In the genomic region with DNA sequence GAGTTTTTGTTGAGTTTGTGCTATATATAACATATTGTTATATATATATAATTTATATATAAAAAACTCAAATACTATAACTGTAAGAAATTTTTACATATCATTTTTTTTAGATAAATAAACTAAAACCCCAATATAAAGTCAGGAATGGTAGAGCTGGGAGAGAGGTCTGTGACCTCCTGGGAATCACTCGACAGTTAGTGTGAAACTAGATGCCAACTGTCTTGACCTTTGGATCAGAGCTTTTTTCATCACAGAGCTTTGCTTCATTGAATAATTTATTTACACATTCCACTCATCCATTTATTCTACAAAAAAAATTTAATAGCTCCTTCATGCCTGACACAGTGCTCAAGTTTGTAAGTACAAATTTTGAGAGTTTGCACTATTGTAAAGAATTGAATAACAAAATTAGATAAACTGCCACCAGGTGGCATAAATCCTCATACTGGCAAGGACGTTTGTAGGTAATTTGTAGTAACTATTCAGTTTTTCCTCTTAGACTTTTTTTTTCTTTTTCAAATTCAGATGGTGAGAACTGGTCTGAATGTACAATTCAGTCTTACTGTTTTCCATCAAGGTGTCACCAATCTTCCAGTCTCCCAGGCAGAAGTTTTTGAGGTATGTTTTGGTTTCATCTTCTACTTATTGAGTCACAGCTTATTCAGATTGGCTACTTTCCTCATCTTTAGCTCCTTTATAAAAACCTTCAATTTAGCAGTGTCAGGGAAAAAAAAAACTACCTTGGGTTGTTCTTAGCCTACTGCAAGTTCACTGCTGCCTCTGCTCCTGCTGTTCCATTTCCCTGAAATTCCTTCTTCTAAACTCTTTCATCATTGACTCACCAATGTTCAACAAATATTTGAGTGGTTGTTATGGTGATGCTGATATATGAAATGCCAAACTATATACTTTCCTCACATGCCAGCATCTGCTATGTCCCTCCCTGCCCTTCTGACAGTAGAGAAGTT, we compare ENCODE assay signal across 10 cellular contexts. TPM values are rescaled to one million over a fixed set of nuclear protein-coding genes. Genes with fewer than 3 reads are reported as not detected.
DNase-seq lines count a peak whose midpoint lies in the region; ATAC-seq and TF ChIP-seq lines count a peak whose summit lies in the region.
"Had no signal": no experiment of that assay in that cellular context is flagged by ENCODE, and none has a peak within 500 bp of the region (broad histone marks: within the 10 kb centered on the region; RNA-seq: fewer than 3 reads in every experiment).

No MANE protein-coding gene starts in this region.

- no peak overlapping the region for H3K27ac Mint-ChIP-seq in CD8-positive, alpha-beta T cell
- no peak overlapping the region for H3K27ac Mint-ChIP-seq in H9
- H3K27ac Mint-ChIP-seq: naive thymus-derived CD8-positive, alpha-beta T cell had no signal

- H2AK5ac ChIP-seq in H9 (ENCODE audit: insufficient read length, low read length) (no peak overlapping the region), neuronal stem cell (ENCODE audit: low read depth, low read length) (no peak overlapping the region)

- intact Hi-C loops in CD8-positive, alpha-beta T cell (cut with DNase I, micrococcal nuclease), result loop anchor here (1.0 to 5.0 kb wide), 7 partner anchors 144 to 1399 kb away; a partner anchor contains a TSS
- intact Hi-C loops in OCI-LY7 (cut with micrococcal nuclease; ENCODE audit: unreplicated experiment), result loop anchor here (2.0 to 10.0 kb wide), 4 partner anchors 139 to 1064 kb away; no protein-coding TSS in a partner anchor

- H3K18ac ChIP-seq in H9 (ENCODE audit: insufficient read length, low read depth, low read length) (no peak overlapping the region), neuronal stem cell (ENCODE audit: low read length) (no peak overlapping the region)

- H2AFZ ChIP-seq in H9 (ENCODE audit: low read length) (no peak overlapping the region), OCI-LY7 (ENCODE audit: low read length) (no peak overlapping the region), neuronal stem cell (ENCODE audit: low read length) (no peak overlapping the region)

- no peak overlapping the region for H3K56ac ChIP-seq in H9 (ENCODE audit: insufficient read length, low read depth, low read length)

- no peaks in the 10 kb centered on the region for H3K23me2 ChIP-seq in H9 (ENCODE audit: insufficient read length, low read depth, low read length, poor library complexity, severe bottlenecking)

- no peak for ATAC-seq in CD8-positive, alpha-beta T cell
- ATAC-seq in HG02623 (IDR thresholded peaks at IDR 0.05; ENCODE audit: unreplicated experiment) (no peak), GM18519 (IDR thresholded peaks at IDR 0.05; ENCODE audit: low FRiP score, unreplicated experiment) (no peak)
- ATAC-seq: naive thymus-derived CD8-positive, alpha-beta T cell had no signal

- no peak overlapping the region for H3K4ac ChIP-seq in H9 (ENCODE audit: low read depth, low read length)
- no peak overlapping the region for H3K4ac ChIP-seq in neuronal stem cell (ENCODE audit: low read length)

- no peaks in the 10 kb centered on the region for H3K79me1 ChIP-seq in H9 (ENCODE audit: insufficient read depth, low read depth, low read length, poor library complexity, severe bottlenecking)
- H3K79me1 ChIP-seq in neuronal stem cell (ENCODE audit: low read depth, low read length), result no peaks in the 10 kb centered on the region

- no peak overlapping the region for H3K27ac ChIP-seq in CD8-positive, alpha-beta T cell (ENCODE audit: low read depth, low read length)
- H3K27ac ChIP-seq in H9 (ENCODE audit: insufficient read length, low read depth, low read length) (no peak overlapping the region), OCI-LY7 (ENCODE audit: low read depth, low read length, poor library complexity, severe bottlenecking) (no peak overlapping the region), neuronal stem cell (replicated peaks; ENCODE audit: low read length) (no peak overlapping the region)
- H3K27ac ChIP-seq: SJCRH30 had no signal

- no peak overlapping the region for H3K4me3 ChIP-seq in CD8-positive, alpha-beta T cell (ENCODE audit: low read depth, low read length)
- H3K4me3 ChIP-seq in OCI-LY7 (ENCODE audit: low read depth, low read length, poor library complexity, severe bottlenecking) (no peak overlapping the region), epithelial cell of proximal tubule (ENCODE audit: low read depth, low read length) (no peak overlapping the region), neuronal stem cell (ENCODE audit: low read length in 2 of 2) (no peak overlapping the region)
- H3K4me3 ChIP-seq: SJCRH30 had no signal

- H2BK5ac ChIP-seq in H9 (ENCODE audit: insufficient read length, low read length) (no peak overlapping the region), neuronal stem cell (ENCODE audit: low read length) (no peak overlapping the region)

- H3K4me3 Mint-ChIP-seq in CD8-positive, alpha-beta T cell, result no peak overlapping the region
- H3K4me3 Mint-ChIP-seq in H9, result no peak overlapping the region
- H3K4me3 Mint-ChIP-seq: naive thymus-derived CD8-positive, alpha-beta T cell had no signal

- no peak overlapping the region for H3T11ph ChIP-seq in H9 (ENCODE audit: low read length)

- H3K23ac ChIP-seq in H9 (ENCODE audit: insufficient read length, low read depth, low read length) (no peak overlapping the region), neuronal stem cell (ENCODE audit: low read depth, low read length, poor library complexity) (no peak overlapping the region)

- H3K36me3 ChIP-seq in CD8-positive, alpha-beta T cell (ENCODE audit: insufficient read depth, low read length), result no peaks in the 10 kb centered on the region
- H3K36me3 ChIP-seq in OCI-LY7 (ENCODE audit: insufficient read depth, low read length) (no peaks in the 10 kb centered on the region), neuronal stem cell (replicated peaks in 1 of 2; ENCODE audit: control insufficient read depth in 2 of 2, insufficient read depth in 2 of 2, low read length in 2 of 2) (no peaks in the 10 kb centered on the region)
- H3K36me3 ChIP-seq: SJCRH30 had no signal

- H4K5ac ChIP-seq in H9 (ENCODE audit: insufficient read length, low read depth, low read length), result no peak overlapping the region

- H2BK15ac ChIP-seq in H9 (ENCODE audit: low read depth, low read length), result no peak overlapping the region
- H2BK15ac ChIP-seq in neuronal stem cell (ENCODE audit: low read length), result no peak overlapping the region

- no peaks in the 10 kb centered on the region for H3K9me3 ChIP-seq in CD8-positive, alpha-beta T cell (ENCODE audit: low read length)
- H3K9me3 ChIP-seq in H9 (ENCODE audit: control insufficient read depth, low read depth, low read length), result no peaks in the 10 kb centered on the region
- no peaks in the 10 kb centered on the region for H3K9me3 ChIP-seq in OCI-LY7 (ENCODE audit: low read length)
- H3K9me3 ChIP-seq in neuronal stem cell (replicated peaks in 1 of 2; ENCODE audit: control insufficient read depth in 2 of 2, insufficient read depth in 1 of 2, low read depth in 1 of 2, low read length in 2 of 2), result no peaks in the 10 kb centered on the region
- H3K9me3 ChIP-seq: SJCRH30 had no signal

- POLR2A ChIA-PET in CD8-positive, alpha-beta T cell (lab: Charles Lee), result no interaction called here
- POLR2A ChIA-PET in OCI-LY7 (lab: Charles Lee), result interaction anchor here (0.6 to 1.0 kb wide), 4 partner anchors 26 to 869 kb away, joined by 3 read pairs; no protein-coding TSS in a partner anchor

- no peaks in the 10 kb centered on the region for H3K9me2 ChIP-seq in OCI-LY7 (ENCODE audit: insufficient read depth, low read length)

- no peaks in the 10 kb centered on the region for H3K9me3 Mint-ChIP-seq in CD8-positive, alpha-beta T cell
- H3K9me3 Mint-ChIP-seq in H9, result no peaks in the 10 kb centered on the region
- H3K9me3 Mint-ChIP-seq: naive thymus-derived CD8-positive, alpha-beta T cell had no signal

- no peaks in the 10 kb centered on the region for H3K79me2 ChIP-seq in H9 (ENCODE audit: insufficient read depth, low read length)
- H3K79me2 ChIP-seq in OCI-LY7 (ENCODE audit: insufficient read depth, low read depth, low read length), result no peaks in the 10 kb centered on the region

- DNase-seq in CD8-positive, alpha-beta T cell, result peak in 1 of 7 experiments; percentile 8
- DNase-seq in H9, result no peak
- peak; percentile 36 for DNase-seq in OCI-LY7 (ENCODE audit: low spot score)
- peak; percentile 51 for DNase-seq in epithelial cell of proximal tubule (ENCODE audit: low read depth)
- DNase-seq in neuronal stem cell (ENCODE audit: low spot score), result peak; percentile 12
- no peak for DNase-seq in GF-D8 (lab: John Stamatoyannopoulos, UW)

- no peak overlapping the region for H3K4me2 ChIP-seq in H9 (ENCODE audit: insufficient read depth, insufficient read length, low read length)
- no peak overlapping the region for H3K4me2 ChIP-seq in OCI-LY7 (ENCODE audit: low read length)
- no peak overlapping the region for H3K4me2 ChIP-seq in neuronal stem cell (ENCODE audit: insufficient read depth, low read length, poor library complexity, severe bottlenecking)

- CTCF ChIA-PET in CD8-positive, alpha-beta T cell (lab: Charles Lee), result interaction anchor here (0.7 to 6.4 kb wide), 22 partner anchors 9 to 1016 kb away, joined by 3 to 89 read pairs (median 3); no protein-coding TSS in a partner anchor
- CTCF ChIA-PET in OCI-LY7 (lab: Charles Lee; ENCODE audit: unreplicated experiment), result interaction anchor here (1.0 to 1.2 kb wide), 2 partner anchors 9 to 17 kb away, joined by 3 to 4 read pairs; no protein-coding TSS in a partner anchor

- no peaks in the 10 kb centered on the region for H3K27me3 ChIP-seq in CD8-positive, alpha-beta T cell (ENCODE audit: insufficient read depth, low read length)
- H3K27me3 ChIP-seq in H9 (ENCODE audit: insufficient read depth, low read length) (no peaks in the 10 kb centered on the region), neuronal stem cell (ENCODE audit: control insufficient read depth in 3 of 3, insufficient read depth in 3 of 3, low read depth in 1 of 3, low read length in 3 of 3) (no peaks in the 10 kb centered on the region)
- H3K27me3 ChIP-seq: SJCRH30 had no signal

- BruUV-seq in OCI-LY7 (replicated peaks; lab: Mats Ljungman, UMichigan), result no TSS peak

- no peaks in the 10 kb centered on the region for H3K36me3 Mint-ChIP-seq in CD8-positive, alpha-beta T cell
- H3K36me3 Mint-ChIP-seq in H9 (ENCODE audit: insufficient read depth in 1 of 3, low read depth in 3 of 3), result no peaks in the 10 kb centered on the region
- H3K36me3 Mint-ChIP-seq: naive thymus-derived CD8-positive, alpha-beta T cell had no signal

- peak; percentile 68 for TF ChIP-seq CTCF in CD8-positive, alpha-beta T cell (IDR thresholded peaks at IDR 0.05)
- TF ChIP-seq CTCF in H9 (conservative IDR thresholded peaks at IDR 0.05) (peak; percentile 80), OCI-LY7 (conservative IDR thresholded peaks at IDR 0.05; ENCODE audit: low read length) (peak; percentile 86), epithelial cell of proximal tubule (conservative IDR thresholded peaks at IDR 0.05; ENCODE audit: low read depth, low read length) (peak; percentile 62)

- no peaks in the 10 kb centered on the region for H3K4me1 Mint-ChIP-seq in CD8-positive, alpha-beta T cell (ENCODE audit: low read depth)
- peaks cover 0 to 3% of the 10 kb centered on the region in 2 experiments; a peak in 2 of 4 replicates for H3K4me1 Mint-ChIP-seq in H9

- no peak overlapping the region for H4K8ac ChIP-seq in H9 (replicated peaks; ENCODE audit: insufficient read length, low read depth, low read length)
- H4K8ac ChIP-seq in neuronal stem cell (ENCODE audit: low read depth, low read length), result no peak overlapping the region

- H2BK120ac ChIP-seq in H9 (ENCODE audit: low read depth, low read length, poor library complexity, severe bottlenecking) (no peak overlapping the region), neuronal stem cell (ENCODE audit: low read depth, low read length) (no peak overlapping the region)

- no peaks in the 10 kb centered on the region for H3K4me1 ChIP-seq in CD8-positive, alpha-beta T cell (ENCODE audit: insufficient read depth, low read length)
- H3K4me1 ChIP-seq in H9 (ENCODE audit: insufficient read depth, low read length) (no peaks in the 10 kb centered on the region), OCI-LY7 (ENCODE audit: insufficient read depth, low read length, poor library complexity, severe bottlenecking) (no peaks in the 10 kb centered on the region), neuronal stem cell (ENCODE audit: control insufficient read depth in 2 of 2, insufficient read depth in 1 of 2, low read depth in 1 of 2, low read length in 2 of 2) (peaks cover 0 to 2% of the 10 kb centered on the region in 2 donors)
- H3K4me1 ChIP-seq: SJCRH30 had no signal

- H3K9ac ChIP-seq in H9 (ENCODE audit: extremely low read depth, insufficient read length, low read length), result no peak overlapping the region
- no peak overlapping the region for H3K9ac ChIP-seq in neuronal stem cell (ENCODE audit: low read depth, low read length, poor library complexity)

- H2BK12ac ChIP-seq in H9 (ENCODE audit: insufficient read length, low read depth, low read length) (no peak overlapping the region), neuronal stem cell (ENCODE audit: low read length) (no peak overlapping the region)

- H4K91ac ChIP-seq in H9 (ENCODE audit: insufficient read length, low read depth, low read length), result no peak overlapping the region
- no peak overlapping the region for H4K91ac ChIP-seq in neuronal stem cell (ENCODE audit: low read depth, low read length, poor library complexity)

- peaks cover 12% of the 10 kb centered on the region for H3K27me3 Mint-ChIP-seq in CD8-positive, alpha-beta T cell (ENCODE audit: low read depth)
- no peaks in the 10 kb centered on the region for H3K27me3 Mint-ChIP-seq in H9 (ENCODE audit: low read depth)

- H4K20me1 ChIP-seq in H9 (ENCODE audit: control insufficient read depth, insufficient read depth, insufficient read length), result no peaks in the 10 kb centered on the region
- no peaks in the 10 kb centered on the region for H4K20me1 ChIP-seq in OCI-LY7 (ENCODE audit: insufficient read depth, low read length)

- H3K14ac ChIP-seq in H9 (ENCODE audit: insufficient read depth, low read length) (no peak overlapping the region), neuronal stem cell (ENCODE audit: low read length) (no peak overlapping the region)

- WGBS in H9 (ENCODE audit: extremely low coverage, insufficient read length, low lambda C conversion rate), result no CpG with 5 or more reads among the region's 2 CpGs
- no CpG with 5 or more reads among the region's 2 CpGs for WGBS in neuronal stem cell (ENCODE audit: extremely low coverage in 2 of 2, insufficient read length in 2 of 2, insufficient replicate concordance in 1 of 2), 2 donors

- H2BK20ac ChIP-seq in H9 (ENCODE audit: low read depth, low read length, poor library complexity, severe bottlenecking), result no peak overlapping the region

RNA-seq across cellular contexts. Expression of a gene that starts 28.7 kb away (rescaled TPM):
- total RNA-seq in CD8-positive, alpha-beta T cell, result under 1 TPM; 0.16 to 0.36 TPM
- total RNA-seq in H9 (2021) (3.0 and 3.7 TPM in 2 replicates), OCI-LY7 (2022) (11.0 and 11.3 TPM in 2 replicates), epithelial cell of proximal tubule (3.5 and 8.3 TPM in 2 replicates)
- total RNA-seq in OCI-LY7 (2014; rRNA removed; shearing (Covaris generic)), result 2.9 and 3.5 TPM in 2 replicates
- polyA plus RNA-seq in neuronal stem cell (2013, experiment 1 of 2), result 0.20 TPM
- 0.18 TPM for polyA plus RNA-seq in neuronal stem cell (2013, experiment 2 of 2)

RNA-seq across cellular contexts. Expression of a gene that starts 28.9 kb away (rescaled TPM):
- not detected for total RNA-seq in CD8-positive, alpha-beta T cell
- total RNA-seq in H9 (2021) (5.0 and 5.6 TPM in 2 replicates), OCI-LY7 (2022) (19.8 and 21.6 TPM in 2 replicates), epithelial cell of proximal tubule (4.0 and 46.3 TPM in 2 replicates)
- total RNA-seq in OCI-LY7 (2014; rRNA removed; shearing (Covaris generic)), result 4.0 and 4.6 TPM in 2 replicates
- 10.3 TPM for polyA plus RNA-seq in neuronal stem cell (2013, experiment 1 of 2)
- 11.6 TPM for polyA plus RNA-seq in neuronal stem cell (2013, experiment 2 of 2)

Comparison
In these comparisons a context has a peak if more than half of its experiments do, and no peak if none do; other contexts are left out.
1. DNase-seq: peak in OCI-LY7 (single experiment), epithelial cell of proximal tubule (single experiment) and neuronal stem cell (single experiment); none in H9 (single experiment) and GF-D8 (single experiment).
2. Peak in every context shown above with its lines, with median percentiles within 50 percentile points of each other: CTCF ChIP-seq.